28 cellular contexts compared by ENCODE assay signal in the genomic region with DNA sequence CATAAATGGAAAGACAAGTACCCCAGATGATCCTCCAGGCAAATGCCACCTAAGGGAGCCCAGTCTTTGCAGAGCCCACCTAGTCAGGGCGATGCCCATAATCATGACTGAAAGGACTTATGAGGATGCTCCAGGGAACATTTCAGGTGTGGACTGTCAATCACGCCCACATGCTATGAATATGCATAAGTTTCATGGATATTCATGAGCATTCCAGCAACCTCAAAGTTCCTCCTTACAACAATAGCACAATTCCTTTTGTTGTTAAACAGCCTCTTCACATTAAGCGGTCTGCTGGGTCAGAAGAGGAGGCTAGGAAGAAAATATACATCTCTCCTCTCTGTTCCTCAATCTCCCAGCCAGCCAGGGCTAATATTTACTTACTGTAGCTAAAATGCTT.
"Had no signal": no experiment of that assay in that cellular context is flagged by ENCODE, and none has a peak within 500 bp of the region (broad histone marks: within the 10 kb centered on the region; RNA-seq: fewer than 3 reads in every experiment).

No MANE protein-coding gene starts in this region.

- H3K4me3 Mint-ChIP-seq: activated B cell treated with CpG ODN at 0.5 μM for 24 hours; activated CD4-positive, alpha-beta T cell treated with anti-CD3 and anti-CD28 coated beads for 36 hours; activated naive CD8-positive, alpha-beta T cell treated with anti-CD3 and anti-CD28 coated beads for 36 hours; activated T-cell treated with anti-CD3 and anti-CD28 coated beads, Interleukin-2, amount 50 U/mL, for 24 hours; activated T-helper 17 cell treated with anti-CD3 and anti-CD28 coated beads, Interleukin-2, amount 50 U/mL, for 72 hours; central memory CD8-positive, alpha-beta T cell; memory B cell; natural killer cell treated with Interleukin-12 subunit alpha and Interleukin-12 subunit beta and Interleukin-15 and Interleukin-18, amount 100 ng/mL, for 72 hours had no signal

- H3K4me1 Mint-ChIP-seq: activated B cell treated with CpG ODN at 0.5 μM for 24 hours; activated CD4-positive, alpha-beta T cell treated with anti-CD3 and anti-CD28 coated beads for 36 hours; activated naive CD8-positive, alpha-beta T cell treated with anti-CD3 and anti-CD28 coated beads for 36 hours; activated T-helper 17 cell treated with anti-CD3 and anti-CD28 coated beads, Interleukin-2, amount 50 U/mL, for 72 hours; central memory CD8-positive, alpha-beta T cell; memory B cell had no signal

- H3K9me3 ChIP-seq: colonic mucosa, esophagus squamous epithelium, gastrocnemius medialis, neutrophil, ovary, prostate gland, right atrium auricular region, thoracic aorta had no signal

- H3K36me3 Mint-ChIP-seq: activated naive CD8-positive, alpha-beta T cell treated with anti-CD3 and anti-CD28 coated beads for 36 hours; natural killer cell treated with Interleukin-12 subunit alpha and Interleukin-12 subunit beta and Interleukin-15 and Interleukin-18, amount 100 ng/mL, for 72 hours had no signal

- H3K4me1 ChIP-seq: colonic mucosa, esophagus squamous epithelium, prostate gland, right atrium auricular region, upper lobe of left lung had no signal

- H3K36me3 ChIP-seq: colonic mucosa, esophagus squamous epithelium, gastrocnemius medialis, neutrophil, ovary, prostate gland, right atrium auricular region, thoracic aorta, upper lobe of left lung had no signal

- DNase-seq: activated B cell treated with CpG ODN at 0.5 μM for 24 hours; activated CD4-positive, alpha-beta T cell treated with anti-CD3 and anti-CD28 coated beads for 36 hours; activated CD4-positive, alpha-beta T cell treated with anti-CD3 and anti-CD28 coated beads, Interleukin-2, amount 50 U/mL, for 4 hours; activated CD8-positive, alpha-beta memory T cell treated with anti-CD3 and anti-CD28 coated beads for 24 hours; activated CD8-positive, alpha-beta memory T cell treated with anti-CD3 and anti-CD28 coated beads, Interleukin-2, amount 50 U/mL, for 4 hours; activated naive CD4-positive, alpha-beta T cell; activated naive CD8-positive, alpha-beta T cell treated with anti-CD3 and anti-CD28 coated beads for 36 hours; activated T-cell treated with anti-CD3 and anti-CD28 coated beads, Interleukin-2, amount 50 U/mL, for 24 hours; colonic mucosa; esophagus squamous epithelium; gastrocnemius medialis; hippocampal formation; islet precursor cell; left cardiac atrium; ovary; stimulated activated CD4-positive, alpha-beta T cell treated with anti-CD3 and anti-CD28 coated beads, Interleukin-4, amount 100 ng/mL, for 24 hours; stimulated activated naive CD4-positive, alpha-beta T cell treated with Interleukin-2 at 50 U/mL for 16 hours; T1000; upper lobe of left lung had no signal

- FAIRE-seq: astrocyte had no signal

- H3K27ac Mint-ChIP-seq: activated B cell treated with CpG ODN at 0.5 μM for 24 hours; activated CD4-positive, alpha-beta T cell treated with anti-CD3 and anti-CD28 coated beads for 36 hours; activated naive CD8-positive, alpha-beta T cell treated with anti-CD3 and anti-CD28 coated beads for 36 hours; activated T-cell treated with anti-CD3 and anti-CD28 coated beads, Interleukin-2, amount 50 U/mL, for 24 hours; activated T-helper 17 cell treated with anti-CD3 and anti-CD28 coated beads, Interleukin-2, amount 50 U/mL, for 72 hours; memory B cell; natural killer cell treated with Interleukin-12 subunit alpha and Interleukin-12 subunit beta and Interleukin-15 and Interleukin-18, amount 100 ng/mL, for 72 hours had no signal

- H3K4me3 ChIP-seq: colonic mucosa, esophagus squamous epithelium, gastrocnemius medialis, ovary, prostate gland, right atrium auricular region, thoracic aorta, upper lobe of left lung had no signal

- H3K27me3 ChIP-seq: colonic mucosa, gastrocnemius medialis, ovary, right atrium auricular region, upper lobe of left lung had no signal

- H3K27ac ChIP-seq: colonic mucosa, esophagus squamous epithelium, gastrocnemius medialis, neutrophil, ovary, prostate gland, right atrium auricular region, thoracic aorta, upper lobe of left lung had no signal

- ATAC-seq: activated CD4-positive, alpha-beta T cell treated with anti-CD3 and anti-CD28 coated beads for 36 hours; activated T-helper 17 cell treated with anti-CD3 and anti-CD28 coated beads, Interleukin-2, amount 50 U/mL, for 72 hours; gastrocnemius medialis; left cardiac atrium; natural killer cell treated with Interleukin-12 subunit alpha and Interleukin-12 subunit beta and Interleukin-15 and Interleukin-18, amount 100 ng/mL, for 72 hours had no signal

- H3K9me3 Mint-ChIP-seq: activated B cell treated with CpG ODN at 0.5 μM for 24 hours; activated naive CD8-positive, alpha-beta T cell treated with anti-CD3 and anti-CD28 coated beads for 36 hours; activated T-cell treated with anti-CD3 and anti-CD28 coated beads, Interleukin-2, amount 50 U/mL, for 24 hours; activated T-helper 17 cell treated with anti-CD3 and anti-CD28 coated beads, Interleukin-2, amount 50 U/mL, for 72 hours; central memory CD8-positive, alpha-beta T cell; memory B cell; natural killer cell treated with Interleukin-12 subunit alpha and Interleukin-12 subunit beta and Interleukin-15 and Interleukin-18, amount 100 ng/mL, for 72 hours had no signal
